In the genomic region with DNA sequence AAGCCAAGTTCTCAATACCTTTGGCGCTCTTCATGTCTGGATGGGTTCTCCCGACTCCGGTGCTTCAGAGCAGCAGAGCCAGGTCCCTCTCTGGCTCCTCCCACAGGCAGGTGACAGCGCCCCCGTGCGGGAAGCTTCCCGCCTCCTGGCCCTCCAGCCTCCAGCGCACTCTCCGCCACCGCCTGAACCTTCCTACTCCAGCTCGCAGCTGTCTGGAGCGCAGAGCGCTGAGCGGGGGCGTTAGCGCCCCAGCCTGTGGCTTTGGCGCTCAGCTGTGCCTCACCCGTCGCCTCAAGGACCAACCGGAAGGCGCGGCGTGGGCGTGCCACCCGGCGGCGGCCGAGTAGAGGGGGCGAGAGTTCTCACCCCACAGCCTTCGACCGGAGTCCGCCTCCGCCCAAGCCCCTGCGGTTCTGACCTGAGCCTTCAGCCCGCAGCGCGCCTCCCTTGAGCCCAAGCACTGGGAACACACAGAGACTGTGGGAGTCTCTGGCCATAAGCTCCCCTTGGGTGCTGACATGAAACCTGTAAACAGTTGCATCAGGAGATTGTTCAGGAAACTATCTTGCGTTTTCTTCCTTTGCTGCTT, we compare ENCODE assay signal across 8 cellular contexts. TPM values are rescaled to one million over a fixed set of nuclear protein-coding genes. Genes with fewer than 3 reads are reported as not detected.
DNase-seq lines count a peak whose midpoint lies in the region; ATAC-seq and TF ChIP-seq lines count a peak whose summit lies in the region.

A gene with protein sequence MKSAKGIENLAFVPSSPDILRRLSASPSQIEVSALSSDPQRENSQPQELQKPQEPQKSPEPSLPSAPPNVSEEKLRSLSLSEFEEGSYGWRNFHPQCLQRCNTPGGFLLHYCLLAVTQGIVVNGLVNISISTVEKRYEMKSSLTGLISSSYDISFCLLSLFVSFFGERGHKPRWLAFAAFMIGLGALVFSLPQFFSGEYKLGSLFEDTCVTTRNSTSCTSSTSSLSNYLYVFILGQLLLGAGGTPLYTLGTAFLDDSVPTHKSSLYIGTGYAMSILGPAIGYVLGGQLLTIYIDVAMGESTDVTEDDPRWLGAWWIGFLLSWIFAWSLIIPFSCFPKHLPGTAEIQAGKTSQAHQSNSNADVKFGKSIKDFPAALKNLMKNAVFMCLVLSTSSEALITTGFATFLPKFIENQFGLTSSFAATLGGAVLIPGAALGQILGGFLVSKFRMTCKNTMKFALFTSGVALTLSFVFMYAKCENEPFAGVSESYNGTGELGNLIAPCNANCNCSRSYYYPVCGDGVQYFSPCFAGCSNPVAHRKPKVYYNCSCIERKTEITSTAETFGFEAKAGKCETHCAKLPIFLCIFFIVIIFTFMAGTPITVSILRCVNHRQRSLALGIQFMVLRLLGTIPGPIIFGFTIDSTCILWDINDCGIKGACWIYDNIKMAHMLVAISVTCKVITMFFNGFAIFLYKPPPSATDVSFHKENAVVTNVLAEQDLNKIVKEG (minus strand): TSS at position 56 of the 589 bp plus-strand sequence. CDS start 22 bp downstream, at position 34.

- peak; percentile 56 for TF ChIP-seq POLR2A in GM19193 (IDR thresholded peaks at IDR 0.05; ENCODE audit: extremely low read depth, insufficient read depth, insufficient read length)

- H3K4me1 ChIP-seq in esophagus (ENCODE audit: control insufficient read depth in 2 of 2, insufficient read depth in 2 of 2, low read length in 1 of 2): peaks cover 2 to 8% of the 10 kb centered on the region in 2 donors
- H3K4me1 ChIP-seq in muscle layer of duodenum (ENCODE audit: control insufficient read depth in 1 of 2, insufficient read depth in 2 of 2, low read length in 2 of 2): peaks cover 0 to 14% of the 10 kb centered on the region in 2 donors

- H3K27me3 ChIP-seq in esophagus (ENCODE audit: control insufficient read depth in 1 of 2, insufficient read depth in 2 of 2, low read length in 2 of 2) (no peaks in the 10 kb centered on the region), muscle layer of duodenum (ENCODE audit: low read depth, low read length) (no peaks in the 10 kb centered on the region)

- H3K4me3 ChIP-seq in esophagus (ENCODE audit: low read depth in 1 of 2, low read length in 2 of 2): peak within 1 kb of the TSS; percentile 28 to 40
- H3K4me3 ChIP-seq in muscle layer of duodenum (ENCODE audit: low read depth in 1 of 2, low read length in 2 of 2): peak within 1 kb of the TSS; percentile 73 to 76

- H3K27ac ChIP-seq in esophagus (ENCODE audit: low read depth in 2 of 2, low read length in 1 of 2) (no peak within 1 kb of the TSS), muscle layer of duodenum (ENCODE audit: low read length) (no peak within 1 kb of the TSS)

- ATAC-seq in HG03378 (IDR thresholded peaks at IDR 0.05; ENCODE audit: unreplicated experiment): peak; percentile 92

- WGBS in esophagus, 2 donors: 1 to 2% methylated on average over 38 of the region's 38 CpGs

- DNase-seq in Ammon's horn (ENCODE audit: low spot score): peak; percentile 72
- peak; percentile 96 for DNase-seq in NCI-H748 (lab: John Stamatoyannopoulos, UW; ENCODE audit: unreplicated experiment)
- DNase-seq in activated T-cell treated with anti-CD3 and anti-CD28 coated beads for 1 hour (ENCODE audit: low read depth): peak; percentile 50
- DNase-seq in stimulated activated CD8-positive, alpha-beta memory T cell treated with anti-CD3 and anti-CD28 coated beads, Interleukin-4, amount 100 ng/mL, for 24 hours (ENCODE audit: low read depth): peak; percentile 64

- no peaks in the 10 kb centered on the region for H3K36me3 ChIP-seq in esophagus (ENCODE audit: control insufficient read depth in 2 of 2, insufficient read depth in 2 of 2, low read length in 1 of 2)
- H3K36me3 ChIP-seq in muscle layer of duodenum (ENCODE audit: control insufficient read depth in 1 of 2, insufficient read depth in 2 of 2, low read length in 2 of 2): no peaks in the 10 kb centered on the region

- H3K9me3 ChIP-seq in esophagus (ENCODE audit: control insufficient read depth in 2 of 2, insufficient read depth in 1 of 2, low read depth in 1 of 2, low read length in 1 of 2) (no peaks in the 10 kb centered on the region), muscle layer of duodenum (ENCODE audit: control insufficient read depth in 1 of 2, low read length in 2 of 2) (no peaks in the 10 kb centered on the region)

RNA-seq across cellular contexts. Expression of the gene that starts here (rescaled TPM):
- polyA plus RNA-seq in esophagus: under 1 TPM in 1 of 2 donors, not detected in 1; 0.04 TPM
